1 cellular context compared by ENCODE assay signal in the genomic region with DNA sequence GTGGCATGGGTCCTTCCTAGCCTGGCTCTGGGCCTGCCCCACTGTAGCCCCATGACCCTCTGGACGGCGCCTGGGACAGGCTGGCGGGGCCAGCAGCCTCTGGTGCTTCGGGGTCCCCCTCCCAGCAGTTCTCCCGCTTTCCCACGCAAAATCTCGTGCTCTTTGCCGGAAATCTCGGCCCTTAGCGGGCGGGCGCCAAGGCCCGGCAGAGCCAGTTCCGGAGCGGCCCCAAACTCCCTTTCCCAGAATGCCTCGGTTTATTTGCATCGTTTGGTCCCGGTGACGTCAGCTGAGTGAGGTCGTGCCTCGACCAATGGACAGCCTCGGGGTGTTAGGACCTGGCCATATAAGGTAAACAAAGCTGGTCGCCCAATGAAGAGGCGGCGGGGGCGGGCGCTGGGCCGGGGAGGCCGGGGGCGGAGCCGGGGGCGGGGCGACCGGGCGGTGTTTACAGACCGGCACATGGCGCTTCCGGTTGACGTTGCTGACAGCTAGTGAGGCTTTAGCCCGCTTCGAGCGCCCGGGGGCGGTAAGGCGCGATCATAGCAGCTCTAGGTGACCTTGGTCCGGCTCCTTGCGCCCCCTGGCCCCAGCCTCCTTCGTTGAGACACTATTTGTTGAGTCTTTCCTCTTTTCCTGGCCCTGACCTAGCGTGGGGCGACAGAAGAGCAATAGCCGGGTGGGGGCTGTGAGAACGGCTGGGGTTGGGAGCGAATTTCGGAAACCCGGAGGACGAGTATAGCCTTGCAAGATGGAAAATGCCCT.
A peak's percentile ranks its signal among the peaks of the same experiment; 100 is the strongest.
TF ChIP-seq lines count a peak whose summit lies in the region.

No MANE protein-coding gene starts in this region.

TF ChIP-seq in HEK293, 187 proteins besides CTCF, POLR2A, EP300 and RAD21 (continued from another document):
- TF ChIP-seq ZNF341 (tag by site-specific recombination; IDR thresholded peaks at IDR 0.05; ENCODE audit: low read depth) (peak; percentile 90), KLF8 (tag by site-specific recombination; IDR thresholded peaks at IDR 0.05) (peak; percentile 8; the same call in 1 of the 2 replicates), ZNF660 (tag by site-specific recombination; IDR thresholded peaks at IDR 0.05) (peak; percentile 79; the same call in 1 of the 2 replicates), ZNF610 (tag by site-specific recombination; IDR thresholded peaks at IDR 0.05; ENCODE audit: borderline replicate concordance) (peak; percentile 45; the same call in 1 of the 2 replicates), ZNF155 (tag by site-specific recombination; IDR thresholded peaks at IDR 0.05) (no peak), ZNF596 (tag by site-specific recombination; IDR thresholded peaks at IDR 0.05) (no peak), GLIS2 (tag by site-specific recombination; IDR thresholded peaks at IDR 0.05) (peak; percentile 35; the same call in 1 of the 2 replicates), ZNF629 (tag by site-specific recombination; IDR thresholded peaks at IDR 0.05) (peak; percentile 86), KLF16 (tag by site-specific recombination; IDR thresholded peaks at IDR 0.05) (0 out of 2 replicates have a peak, but pooled peaks have one; percentile 9), ZSCAN16 (tag by site-specific recombination; IDR thresholded peaks at IDR 0.05) (no peak), ZNF433 (tag by site-specific recombination; IDR thresholded peaks at IDR 0.05; ENCODE audit: low read depth) (no peak)
- TF ChIP-seq, protein P1, sequence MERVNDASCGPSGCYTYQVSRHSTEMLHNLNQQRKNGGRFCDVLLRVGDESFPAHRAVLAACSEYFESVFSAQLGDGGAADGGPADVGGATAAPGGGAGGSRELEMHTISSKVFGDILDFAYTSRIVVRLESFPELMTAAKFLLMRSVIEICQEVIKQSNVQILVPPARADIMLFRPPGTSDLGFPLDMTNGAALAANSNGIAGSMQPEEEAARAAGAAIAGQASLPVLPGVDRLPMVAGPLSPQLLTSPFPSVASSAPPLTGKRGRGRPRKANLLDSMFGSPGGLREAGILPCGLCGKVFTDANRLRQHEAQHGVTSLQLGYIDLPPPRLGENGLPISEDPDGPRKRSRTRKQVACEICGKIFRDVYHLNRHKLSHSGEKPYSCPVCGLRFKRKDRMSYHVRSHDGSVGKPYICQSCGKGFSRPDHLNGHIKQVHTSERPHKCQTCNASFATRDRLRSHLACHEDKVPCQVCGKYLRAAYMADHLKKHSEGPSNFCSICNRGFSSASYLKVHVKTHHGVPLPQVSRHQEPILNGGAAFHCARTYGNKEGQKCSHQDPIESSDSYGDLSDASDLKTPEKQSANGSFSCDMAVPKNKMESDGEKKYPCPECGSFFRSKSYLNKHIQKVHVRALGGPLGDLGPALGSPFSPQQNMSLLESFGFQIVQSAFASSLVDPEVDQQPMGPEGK (tag by site-specific recombination; IDR thresholded peaks at IDR 0.05) = peak; percentile 58
